In genomic region chr13:50575138-50575537, GRCh38 we compare ENCODE assay signal across 18 cellular contexts.
"Had no signal": no experiment of that assay in that cellular context is flagged by ENCODE, and none has a peak within 500 bp of the region (broad histone marks: within the 10 kb centered on the region; RNA-seq: fewer than 3 reads in every experiment).

No MANE protein-coding gene starts in this region.

- H3K36me3 Mint-ChIP-seq: type B pancreatic cell had no signal

- H3K4me3 ChIP-seq: esophagus muscularis mucosa, gastrocnemius medialis, heart right ventricle, left ventricle myocardium inferior, lung, pancreas, smooth muscle cell had no signal

- ATAC-seq: effector memory CD8-positive, alpha-beta T cell; gastrocnemius medialis; naive thymus-derived CD4-positive, alpha-beta T cell had no signal

- H3K27me3 ChIP-seq: esophagus muscularis mucosa, gastrocnemius medialis, heart right ventricle, neutrophil, pancreas had no signal

- DNase-seq: effector memory CD8-positive, alpha-beta T cell; gastrocnemius medialis; heart right ventricle; left ventricle myocardium inferior; mesendoderm; naive thymus-derived CD4-positive, alpha-beta T cell; pancreas; right cardiac atrium; stimulated activated CD4-positive, alpha-beta T cell treated with anti-CD3 and anti-CD28 coated beads, Interleukin-2, amount 100 ng/mL, for 48 hours; stimulated activated naive CD4-positive, alpha-beta T cell treated with Interleukin-2 at 50 U/mL for 16 hours had no signal

- H3K4me2 ChIP-seq: smooth muscle cell had no signal

- H3K27me3 Mint-ChIP-seq: dendritic cell treated with granulocyte-macrophage colony-stimulating factor and Interleukin-4, amounts not matched to agents 40 ng/mL and 50 ng/mL, for 4 days; effector memory CD8-positive, alpha-beta T cell; progenitor cell of endocrine pancreas; type B pancreatic cell had no signal

- H3K4me3 Mint-ChIP-seq: dendritic cell treated with granulocyte-macrophage colony-stimulating factor and Interleukin-4, amounts not matched to agents 40 ng/mL and 50 ng/mL, for 4 days; effector memory CD8-positive, alpha-beta T cell; naive thymus-derived CD4-positive, alpha-beta T cell; type B pancreatic cell had no signal

- H3K36me3 ChIP-seq: esophagus muscularis mucosa, gastrocnemius medialis, heart right ventricle, left ventricle myocardium inferior, neutrophil, pancreas had no signal

- H3K27ac ChIP-seq: epithelial cell of prostate, esophagus muscularis mucosa, gastrocnemius medialis, left ventricle myocardium inferior, neutrophil, pancreas had no signal

- H3K27ac Mint-ChIP-seq: dendritic cell treated with granulocyte-macrophage colony-stimulating factor and Interleukin-4, amounts not matched to agents 40 ng/mL and 50 ng/mL, for 4 days; effector memory CD8-positive, alpha-beta T cell; naive thymus-derived CD4-positive, alpha-beta T cell; progenitor cell of endocrine pancreas; type B pancreatic cell had no signal

- H3K9me3 ChIP-seq: esophagus muscularis mucosa, gastrocnemius medialis, neutrophil, pancreas had no signal

- H3K9me3 Mint-ChIP-seq: dendritic cell treated with granulocyte-macrophage colony-stimulating factor and Interleukin-4, amounts not matched to agents 40 ng/mL and 50 ng/mL, for 4 days; effector memory CD8-positive, alpha-beta T cell had no signal

- H3K4me1 Mint-ChIP-seq: naive thymus-derived CD4-positive, alpha-beta T cell had no signal
